ENCODE assay signal across 27 cellular contexts in genomic region chr17:42166196-42166763, GRCh38. TPM values are rescaled to one million over a fixed set of nuclear protein-coding genes. Genes with fewer than 3 reads are reported as not detected.
"Had no signal": no experiment of that assay in that cellular context is flagged by ENCODE, and none has a peak within 500 bp of the region (broad histone marks: within the 10 kb centered on the region; RNA-seq: fewer than 3 reads in every experiment).

No MANE protein-coding gene starts in this region.

- H3K4me1 ChIP-seq: lower lobe of right lung, psoas muscle, tibial artery had no signal

- H3K27me3 ChIP-seq: ovary had no signal

- ATAC-seq: activated naive CD4-positive, alpha-beta T cell treated with anti-CD3 and anti-CD28 coated beads, Interleukin-2, amount 50 U/mL, for 72 hours; lower lobe of right lung; naive thymus-derived CD8-positive, alpha-beta T cell; psoas muscle; right cardiac atrium; stimulated activated naive CD8-positive, alpha-beta T cell treated with anti-CD3 and anti-CD28 coated beads, Interleukin-15, Interleukin-2, amounts not matched to agents 100 U/mL and 50 U/mL, for 24 hours had no signal

- H3K4me3 ChIP-seq: lower lobe of right lung, ovary, psoas muscle, tibial artery had no signal

- FAIRE-seq: bronchial epithelial cell, frontal cortex, keratinocyte, urothelium cell line had no signal

- H3K9me3 ChIP-seq: lower lobe of right lung, ovary, psoas muscle, tibial artery had no signal

- H3K27ac ChIP-seq: lower lobe of right lung, ovary, psoas muscle, tibial artery had no signal

- DNase-seq: activated B cell treated with CpG ODN at 0.5 μM for 24 hours; activated CD4-positive, alpha-beta memory T cell treated with anti-CD3 and anti-CD28 coated beads for 36 hours; activated CD4-positive, alpha-beta T cell treated with anti-CD3 and anti-CD28 coated beads for 4 hours; activated gamma-delta T cell treated with Interleukin-2 at 50 U/mL for 16 hours; activated T-cell treated with anti-CD3 and anti-CD28 coated beads for 4 hours; cerebellar nuclear complex; effector CD4-positive, alpha-beta T cell; head of caudate nucleus; lower lobe of right lung; naive thymus-derived CD8-positive, alpha-beta T cell; ovary; psoas muscle; stimulated activated naive CD8-positive, alpha-beta T cell treated with anti-CD3 and anti-CD28 coated beads, Interleukin-15, Interleukin-2, amounts not matched to agents 100 U/mL and 50 U/mL, for 24 hours; substantia nigra; T-helper 1 cell; T-helper 9 cell; tibial artery had no signal

- H3K36me3 ChIP-seq: lower lobe of right lung, ovary, tibial artery had no signal

RNA-seq across cellular contexts. Expression of gene KCNH4, which starts 14.7 kb away (rescaled TPM):
- total RNA-seq: bronchial epithelial cell, skeletal muscle tissue had no signal
- polyA plus RNA-seq: keratinocyte; naive thymus-derived CD8-positive, alpha-beta T cell had no signal

RNA-seq across cellular contexts. Expression of gene HCRT, which starts 19.0 kb away (rescaled TPM):
- total RNA-seq: activated B cell treated with CpG ODN at 0.5 μM for 24 hours; activated CD4-positive, alpha-beta memory T cell treated with anti-CD3 and anti-CD28 coated beads for 36 hours; activated naive CD4-positive, alpha-beta T cell treated with anti-CD3 and anti-CD28 coated beads, Interleukin-2, amount 50 U/mL, for 72 hours; activated T-helper 1 cell treated with anti-CD3 and anti-CD28 coated beads, Interleukin-12 subunit alpha, Interleukin-12 subunit beta, Interleukin-2, Interleukin-4 antibody, amounts not matched to agents 30 ng/mL and 10 ng/mL and 1 ng/mL, durations not matched to agents 14 hours and 24 hours and 36 hours; bronchial epithelial cell; lower lobe of right lung; mesenteric fat pad; naive thymus-derived CD8-positive, alpha-beta T cell; ovary; psoas muscle; right cardiac atrium; skeletal muscle tissue had no signal
- polyA plus RNA-seq: esophagus; keratinocyte; naive thymus-derived CD8-positive, alpha-beta T cell; ovary; psoas muscle; right cardiac atrium had no signal

RNA-seq across cellular contexts. Expression of gene HSPB9, which starts 43.7 kb away (rescaled TPM):
- total RNA-seq: activated B cell treated with CpG ODN at 0.5 μM for 24 hours; activated CD4-positive, alpha-beta memory T cell treated with anti-CD3 and anti-CD28 coated beads for 36 hours; activated T-helper 1 cell treated with anti-CD3 and anti-CD28 coated beads, Interleukin-12 subunit alpha, Interleukin-12 subunit beta, Interleukin-2, Interleukin-4 antibody, amounts not matched to agents 30 ng/mL and 10 ng/mL and 1 ng/mL, durations not matched to agents 14 hours and 24 hours and 36 hours; bronchial epithelial cell; lower lobe of right lung; mesenteric fat pad; naive thymus-derived CD8-positive, alpha-beta T cell; skeletal muscle tissue had no signal
- polyA plus RNA-seq: keratinocyte; naive thymus-derived CD8-positive, alpha-beta T cell had no signal
